2 cellular contexts compared by ENCODE assay signal in genomic region chr11:29801561-29801960, GRCh38.
TF ChIP-seq lines count a peak whose summit lies in the region.

No MANE protein-coding gene starts in this region.

TF ChIP-seq in HepG2, 621 proteins besides CTCF, POLR2A, EP300 and RAD21 (continued from another document):
- TF ChIP-seq TEF (CRISPR knock-in tag; IDR thresholded peaks at IDR 0.05), result no peak

TF ChIP-seq in HEK293T, 16 proteins besides CTCF, POLR2A, EP300 and RAD21 (continued from another document):
- TF ChIP-seq PKNOX1 (IDR thresholded peaks at IDR 0.05), result no peak
- TF ChIP-seq SUZ12 (IDR thresholded peaks at IDR 0.05), result no peak
- no peak for TF ChIP-seq CTBP1 (IDR thresholded peaks at IDR 0.05; ENCODE audit: borderline replicate concordance)
- TF ChIP-seq FOXK2 (IDR thresholded peaks at IDR 0.05), result no peak
